8 cellular contexts compared by ENCODE assay signal in the genomic region with DNA sequence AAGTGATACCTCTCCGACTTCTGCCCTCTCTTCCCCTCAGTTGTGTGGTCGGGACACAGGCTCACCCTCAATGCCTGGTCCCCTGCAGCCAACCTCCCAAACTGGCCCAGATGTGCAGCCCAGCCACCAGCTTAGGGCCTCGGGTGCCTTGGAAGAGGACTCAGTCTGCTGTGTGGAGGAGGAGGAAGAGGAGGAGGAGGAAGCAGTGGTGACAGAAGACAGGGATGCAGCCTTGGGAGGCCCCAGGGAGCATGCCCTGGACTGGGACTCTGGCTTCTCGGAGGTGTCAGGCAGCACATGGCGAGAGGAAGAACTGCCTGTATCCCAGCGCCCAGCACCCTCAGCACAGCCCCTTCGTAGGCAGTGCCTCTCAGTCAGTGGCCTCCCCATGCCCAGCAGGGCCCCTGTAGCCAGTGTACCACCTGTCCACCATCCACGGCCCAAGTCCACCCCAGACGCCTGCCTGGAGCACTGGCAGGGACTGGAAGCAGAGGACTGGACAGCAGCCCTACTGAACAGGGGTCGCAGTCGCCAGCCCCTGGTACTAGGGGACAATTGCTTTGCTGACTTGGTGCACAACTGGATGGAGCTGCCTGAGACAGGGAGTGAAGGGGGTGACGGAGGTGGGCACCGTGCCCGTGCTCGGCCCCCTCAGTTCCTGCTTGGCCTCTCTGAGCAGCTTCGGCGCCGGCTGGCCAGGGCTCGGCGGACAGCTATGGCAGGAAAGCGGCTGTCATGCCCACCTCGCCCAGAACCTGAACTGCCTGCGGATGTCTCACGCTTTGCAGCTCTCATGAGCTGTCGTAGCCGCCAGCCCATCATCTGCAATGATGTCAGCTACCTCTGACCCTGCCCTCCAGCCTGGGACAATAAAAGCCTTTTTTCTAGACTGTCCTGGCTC. TPM values are rescaled to one million over a fixed set of nuclear protein-coding genes. Genes with fewer than 3 reads are reported as not detected.
DNase-seq lines count a peak whose midpoint lies in the region; ATAC-seq and TF ChIP-seq lines count a peak whose summit lies in the region.
"Had no signal": no experiment of that assay in that cellular context is flagged by ENCODE, and none has a peak within 500 bp of the region (broad histone marks: within the 10 kb centered on the region; RNA-seq: fewer than 3 reads in every experiment).

No MANE protein-coding gene starts in this region.

- CTCF ChIA-PET in activated CD4-positive, alpha-beta T cell treated with anti-CD3 and anti-CD28 coated beads for 36 hours (lab: Charles Lee) = interaction anchor here (0.5 to 5.2 kb wide), 13 partner anchors 9 to 377 kb away, joined by 3 to 56 read pairs (median 4); a partner anchor contains a TSS

- peaks cover 4% of the 10 kb centered on the region for H3K27me3 ChIP-seq in thymus (ENCODE audit: control insufficient read depth, insufficient read depth)
- H3K27me3 ChIP-seq: BE2C had no signal

- peak overlapping the region; percentile 74 to 95 for H3K4me3 ChIP-seq in foreskin fibroblast (ENCODE audit: low read depth in 1 of 2, low read length in 2 of 2)
- peak overlapping the region; percentile 79 for H3K4me3 ChIP-seq in thymus (ENCODE audit: low read length)

- H3K9me3 Mint-ChIP-seq in activated CD4-positive, alpha-beta T cell treated with anti-CD3 and anti-CD28 coated beads for 36 hours (ENCODE audit: low read depth) = no peaks in the 10 kb centered on the region

- no peak for DNase-seq in activated CD4-positive, alpha-beta T cell treated with anti-CD3 and anti-CD28 coated beads for 36 hours
- no peak for DNase-seq in activated CD4-positive, alpha-beta T cell treated with anti-CD3 and anti-CD28 coated beads for 48 hours
- DNase-seq in foreskin fibroblast (peak in 1 of 2 donors; percentile 54), cerebellar cortex (ENCODE audit: low spot score) (no peak)

- no peak overlapping the region for H3K27ac Mint-ChIP-seq in activated CD4-positive, alpha-beta T cell treated with anti-CD3 and anti-CD28 coated beads for 36 hours

- ATAC-seq in activated CD4-positive, alpha-beta T cell treated with anti-CD3 and anti-CD28 coated beads for 36 hours = no peak
- no peak for ATAC-seq in HG02798 (IDR thresholded peaks at IDR 0.05; ENCODE audit: poor library complexity, unreplicated experiment)

- 42% methylated on average over 26 of the region's 26 CpGs for WGBS in thymus

- H3K4me3 Mint-ChIP-seq in activated CD4-positive, alpha-beta T cell treated with anti-CD3 and anti-CD28 coated beads for 36 hours = peak overlapping the region; percentile 79

- H3K9me3 ChIP-seq in thymus (ENCODE audit: control insufficient read depth) = no peaks in the 10 kb centered on the region
- H3K9me3 ChIP-seq: BE2C had no signal

- H3K36me3 ChIP-seq in thymus (ENCODE audit: control insufficient read depth, insufficient read depth) = peaks cover 5% of the 10 kb centered on the region
- H3K36me3 ChIP-seq: BE2C had no signal

- no peak for TF ChIP-seq CTCF in foreskin fibroblast (IDR thresholded peaks at IDR 0.05; ENCODE audit: low read depth, low read length)

- H3K27me3 Mint-ChIP-seq in activated CD4-positive, alpha-beta T cell treated with anti-CD3 and anti-CD28 coated beads for 36 hours = peaks cover 10% of the 10 kb centered on the region

- peaks cover 14% of the 10 kb centered on the region for H3K4me1 ChIP-seq in thymus (ENCODE audit: control insufficient read depth, insufficient read depth, low read length)

- H3K27ac ChIP-seq in thymus (ENCODE audit: low read depth) = peak overlapping the region; percentile 43

- peaks cover 42% of the 10 kb centered on the region for H3K4me1 Mint-ChIP-seq in activated CD4-positive, alpha-beta T cell treated with anti-CD3 and anti-CD28 coated beads for 36 hours

- H3K36me3 Mint-ChIP-seq in activated CD4-positive, alpha-beta T cell treated with anti-CD3 and anti-CD28 coated beads for 36 hours (ENCODE audit: low read depth) = no peaks in the 10 kb centered on the region

- POLR2A ChIA-PET in activated CD4-positive, alpha-beta T cell treated with anti-CD3 and anti-CD28 coated beads for 36 hours (lab: Charles Lee) = interaction anchor here (2.9 kb wide), 1 partner anchor 9 kb away, joined by 16 read pairs; a partner anchor contains a TSS

- intact Hi-C loops in activated CD4-positive, alpha-beta T cell treated with anti-CD3 and anti-CD28 coated beads for 36 hours (cut with DNase I, micrococcal nuclease) = loop anchor here in 1 of 2 experiments (5.0 kb wide), 1 partner anchor 103 kb away; no protein-coding TSS in a partner anchor

RNA-seq across cellular contexts. Expression of a gene that starts 1.3 kb away (rescaled TPM):
- total RNA-seq in activated CD4-positive, alpha-beta T cell treated with anti-CD3 and anti-CD28 coated beads for 36 hours = under 1 TPM; 0.50 to 0.70 TPM
- polyA plus RNA-seq in thymus = 5.2 TPM

RNA-seq across cellular contexts. Expression of a gene that starts 4.7 kb away (rescaled TPM):
- total RNA-seq in activated CD4-positive, alpha-beta T cell treated with anti-CD3 and anti-CD28 coated beads for 36 hours = under 1 TPM in 1 of 2 experiments, not detected in 1; 0.32 TPM
- polyA plus RNA-seq in thymus = 0.18 TPM
- total RNA-seq: pulmonary artery endothelial cell had no signal

RNA-seq across cellular contexts. Expression of a gene that starts 9.4 kb away (rescaled TPM):
- total RNA-seq in activated CD4-positive, alpha-beta T cell treated with anti-CD3 and anti-CD28 coated beads for 36 hours = 10 to 100 TPM; 85.5 to 85.7 TPM
- 85.7 TPM for polyA plus RNA-seq in thymus

RNA-seq across cellular contexts. Expression of a gene that starts 18.0 kb away (rescaled TPM):
- total RNA-seq in activated CD4-positive, alpha-beta T cell treated with anti-CD3 and anti-CD28 coated beads for 36 hours = 10 to 100 TPM; 29.1 to 31.0 TPM
- 17.2 TPM for polyA plus RNA-seq in thymus

RNA-seq across cellular contexts. Expression of a gene that starts 52.0 kb away (rescaled TPM):
- total RNA-seq in activated CD4-positive, alpha-beta T cell treated with anti-CD3 and anti-CD28 coated beads for 36 hours = 10 to 100 TPM; 25.1 to 28.1 TPM
- polyA plus RNA-seq in thymus = 2.4 TPM
